26 cellular contexts compared by ENCODE assay signal in genomic region chr2:46075848-46076247, GRCh38.
DNase-seq lines count a peak whose midpoint lies in the region; ATAC-seq, FAIRE-seq and TF ChIP-seq lines count a peak whose summit lies in the region.
"Had no signal": no experiment of that assay in that cellular context is flagged by ENCODE, and none has a peak within 500 bp of the region (broad histone marks: within the 10 kb centered on the region; RNA-seq: fewer than 3 reads in every experiment).

No MANE protein-coding gene starts in this region.

- intact Hi-C loops in left ventricle myocardium inferior (cut with micrococcal nuclease) (no loop called here), right lobe of liver (cut with DNase I) (no loop called here), sigmoid colon (cut with DNase I) (no loop called here)

- no peaks in the 10 kb centered on the region for H4K20me1 ChIP-seq in astrocyte (ENCODE audit: insufficient read depth, low read length)

- POLR2A ChIA-PET in GM10248 (lab: Yijun Ruan, JAX), result no interaction called here

- no peaks in the 10 kb centered on the region for H3K9me3 Mint-ChIP-seq in astrocyte (ENCODE audit: unreplicated experiment)
- H3K9me3 Mint-ChIP-seq: activated naive CD4-positive, alpha-beta T cell treated with anti-CD3 and anti-CD28 coated beads, Interleukin-2, amount 10 ng/mL, durations not matched to agents 7 days and 5 days; activated T-cell treated with anti-CD3 and anti-CD28 coated beads, Interleukin-2, amount 50 U/mL, for 4 hours had no signal

- H3K4me1 ChIP-seq in left ventricle myocardium inferior, result peaks cover 36% of the 10 kb centered on the region
- H3K4me1 ChIP-seq in right atrium auricular region, result peaks cover 0 to 24% of the 10 kb centered on the region in 2 donors
- peaks cover 39% of the 10 kb centered on the region for H3K4me1 ChIP-seq in astrocyte (ENCODE audit: insufficient read depth, low read length)
- H3K4me1 ChIP-seq in right lobe of liver, result no peaks in the 10 kb centered on the region
- peaks cover 0 to 18% (median 12%) of the 10 kb centered on the region in 4 donors for H3K4me1 ChIP-seq in sigmoid colon
- H3K4me1 ChIP-seq: ascending aorta had no signal

- peak overlapping the region; percentile 57 for H3K27ac ChIP-seq in left ventricle myocardium inferior (replicated peaks)
- peak overlapping the region in 1 of 2 donors; percentile 19 for H3K27ac ChIP-seq in right atrium auricular region
- peak overlapping the region; percentile 28 for H3K27ac ChIP-seq in astrocyte (ENCODE audit: low read depth, low read length)
- peak overlapping the region in 1 of 3 donors; percentile 13 for H3K27ac ChIP-seq in right lobe of liver
- H3K27ac ChIP-seq in sigmoid colon, result no peak overlapping the region
- H3K27ac ChIP-seq: ascending aorta, neutrophil had no signal

- H3K4me3 Mint-ChIP-seq in astrocyte (ENCODE audit: unreplicated experiment), result no peak overlapping the region
- H3K4me3 Mint-ChIP-seq: activated naive CD4-positive, alpha-beta T cell treated with anti-CD3 and anti-CD28 coated beads, Interleukin-2, amount 10 ng/mL, durations not matched to agents 7 days and 5 days; activated T-cell treated with anti-CD3 and anti-CD28 coated beads, Interleukin-2, amount 50 U/mL, for 4 hours had no signal

- no peaks in the 10 kb centered on the region for H3K27me3 Mint-ChIP-seq in astrocyte (ENCODE audit: low read depth, unreplicated experiment)
- H3K27me3 Mint-ChIP-seq: activated naive CD4-positive, alpha-beta T cell treated with anti-CD3 and anti-CD28 coated beads, Interleukin-2, amount 10 ng/mL, durations not matched to agents 7 days and 5 days had no signal

- H3K4me2 ChIP-seq in astrocyte (ENCODE audit: low read length), result peak overlapping the region; percentile 53

- H3K9me3 ChIP-seq in left ventricle myocardium inferior (replicated peaks) (no peaks in the 10 kb centered on the region), right atrium auricular region (no peaks in the 10 kb centered on the region), astrocyte (ENCODE audit: insufficient read depth, low read depth, low read length) (no peaks in the 10 kb centered on the region), right lobe of liver (no peaks in the 10 kb centered on the region), sigmoid colon (no peaks in the 10 kb centered on the region)
- H3K9me3 ChIP-seq: ascending aorta, neutrophil, stomach had no signal

- H3K36me3 ChIP-seq in left ventricle myocardium inferior (no peaks in the 10 kb centered on the region), right atrium auricular region (no peaks in the 10 kb centered on the region), astrocyte (ENCODE audit: insufficient read depth, low read length) (no peaks in the 10 kb centered on the region), right lobe of liver (no peaks in the 10 kb centered on the region), sigmoid colon (no peaks in the 10 kb centered on the region)
- H3K36me3 ChIP-seq: ascending aorta, neutrophil, stomach had no signal

- ATAC-seq in right lobe of liver, result peak; percentile 17 to 45 (median 28)
- ATAC-seq: activated CD4-positive, CD25-positive, alpha-beta regulatory T cell treated with anti-CD3 and anti-CD28 coated beads, Interleukin-2, amount 50 U/mL, for 24 hours; activated T-cell treated with anti-CD3 and anti-CD28 coated beads, Interleukin-2, amount 50 U/mL, for 4 hours; esophagus mucosa; GM12878 had no signal

- H3K27me3 ChIP-seq in left ventricle myocardium inferior (ENCODE audit: low read depth), result no peaks in the 10 kb centered on the region
- no peaks in the 10 kb centered on the region for H3K27me3 ChIP-seq in right atrium auricular region
- no peaks in the 10 kb centered on the region for H3K27me3 ChIP-seq in astrocyte (ENCODE audit: insufficient read depth, low read length)
- no peaks in the 10 kb centered on the region for H3K27me3 ChIP-seq in right lobe of liver
- no peaks in the 10 kb centered on the region for H3K27me3 ChIP-seq in sigmoid colon
- H3K27me3 ChIP-seq: ascending aorta, neutrophil, stomach had no signal

- no peak overlapping the region for H2AFZ ChIP-seq in astrocyte (ENCODE audit: low read depth, low read length)

- WGBS in right lobe of liver (ENCODE audit: insufficient coverage, low coverage, low lambda C conversion rate, missing lambda C conversion rate), result 72% methylated on average over 3 of the region's 5 CpGs
- WGBS in sigmoid colon, 2 donors, result 88 to 89% methylated on average over 5 of the region's 5 CpGs

- H3K4me1 Mint-ChIP-seq in astrocyte (ENCODE audit: low read depth, unreplicated experiment), result peaks cover 42% of the 10 kb centered on the region
- H3K4me1 Mint-ChIP-seq: activated naive CD4-positive, alpha-beta T cell treated with anti-CD3 and anti-CD28 coated beads, Interleukin-2, amount 10 ng/mL, durations not matched to agents 7 days and 5 days had no signal

- TF ChIP-seq POLR2A in right lobe of liver (IDR thresholded peaks at IDR 0.05), result no peak
- TF ChIP-seq POLR2A in sigmoid colon (IDR thresholded peaks at IDR 0.05), result no peak

- H3K27ac Mint-ChIP-seq in astrocyte (ENCODE audit: unreplicated experiment), result peak overlapping the region; percentile 1
- H3K27ac Mint-ChIP-seq: activated naive CD4-positive, alpha-beta T cell treated with anti-CD3 and anti-CD28 coated beads, Interleukin-2, amount 10 ng/mL, durations not matched to agents 7 days and 5 days had no signal

- TF ChIP-seq EP300 in sigmoid colon (IDR thresholded peaks at IDR 0.05), result no peak

- no peak for FAIRE-seq in astrocyte (lab: Jason Lieb, UNC)
- FAIRE-seq: GM12878, GM19239 had no signal

- no peaks in the 10 kb centered on the region for H3K36me3 Mint-ChIP-seq in astrocyte (ENCODE audit: low read depth, unreplicated experiment)
- H3K36me3 Mint-ChIP-seq: activated naive CD4-positive, alpha-beta T cell treated with anti-CD3 and anti-CD28 coated beads, Interleukin-2, amount 10 ng/mL, durations not matched to agents 7 days and 5 days had no signal

- no peak overlapping the region for H3K4me3 ChIP-seq in left ventricle myocardium inferior
- H3K4me3 ChIP-seq in right atrium auricular region, result no peak overlapping the region
- peak overlapping the region; percentile 26 for H3K4me3 ChIP-seq in astrocyte (ENCODE audit: insufficient read depth, low read depth, low read length)
- no peak overlapping the region for H3K4me3 ChIP-seq in right lobe of liver
- no peak overlapping the region for H3K4me3 ChIP-seq in sigmoid colon
- H3K4me3 ChIP-seq: ascending aorta, GM12878, stomach had no signal

- CTCF ChIA-PET in GM10248 (lab: Yijun Ruan, JAX), result interaction anchor here (1.4 kb wide), 1 partner anchor 13 kb away, joined by 5 read pairs; no protein-coding TSS in a partner anchor

- DNase-seq in left ventricle myocardium inferior, result no peak
- DNase-seq in right atrium auricular region (ENCODE audit: low spot score), result no peak
- peak; percentile 23 for DNase-seq in astrocyte (ENCODE audit: low read depth)
- no peak for DNase-seq in right lobe of liver
- no peak for DNase-seq in GM03348 (ENCODE audit: low spot score)
- no peak for DNase-seq in MV-4-11 (lab: John Stamatoyannopoulos, UW)
- no peak for DNase-seq in GM10248 (ENCODE audit: extremely low spot score)
- no peak for DNase-seq in sigmoid colon
- DNase-seq: activated naive CD4-positive, alpha-beta T cell treated with anti-CD3 and anti-CD28 coated beads, Interleukin-2, amount 10 ng/mL, durations not matched to agents 7 days and 5 days; activated T-cell treated with anti-CD3 and anti-CD28 coated beads, Interleukin-2, amount 50 U/mL, for 4 hours; C1 segment of cervical spinal cord; cerebellar nuclear complex; effector CD8-positive, alpha-beta T cell; GF-D8; KBM-7; NCI-H1694 treated with DMSO at 0.1 percent for 48 hours; NCI-H82; stimulated activated CD4-positive, alpha-beta T cell treated with anti-CD3 and anti-CD28 coated beads, Interleukin-12 subunit alpha, Interleukin-12 subunit beta, amount 100 ng/mL, for 4 hours; stomach; T-helper 9 cell had no signal

- no peak overlapping the region for H3K9ac ChIP-seq in astrocyte (ENCODE audit: low read length)

- H3K79me2 ChIP-seq in astrocyte (ENCODE audit: insufficient read depth, low read length), result no peaks in the 10 kb centered on the region

- TF ChIP-seq CTCF in left ventricle myocardium inferior (IDR thresholded peaks at IDR 0.05; ENCODE audit: borderline replicate concordance), result no peak
- no peak for TF ChIP-seq CTCF in right atrium auricular region (IDR thresholded peaks at IDR 0.05)
- TF ChIP-seq CTCF in astrocyte (IDR thresholded peaks at IDR 0.05; ENCODE audit: insufficient read depth, low read depth, low read length), result no peak
- TF ChIP-seq CTCF in right lobe of liver (IDR thresholded peaks at IDR 0.05), result no peak
- TF ChIP-seq CTCF in GM10248 (IDR thresholded peaks at IDR 0.05; ENCODE audit: control extremely low read depth, extremely low read depth, low read depth, missing control alignments), result no peak
- no peak for TF ChIP-seq CTCF in sigmoid colon (IDR thresholded peaks at IDR 0.05)

Comparison
In these comparisons a context has a peak if more than half of its experiments do, and no peak if none do; other contexts are left out.
1. H3K27ac ChIP-seq: peak in left ventricle myocardium inferior (single experiment) and astrocyte (single experiment); none in sigmoid colon (0 of 4).